10 cellular contexts compared by ENCODE assay signal in genomic region chr4:16199132-16199531, GRCh38. TPM values are rescaled to one million over a fixed set of nuclear protein-coding genes. Genes with fewer than 3 reads are reported as not detected.
DNase-seq lines count a peak whose midpoint lies in the region; FAIRE-seq and TF ChIP-seq lines count a peak whose summit lies in the region.
"Had no signal": no experiment of that assay in that cellular context is flagged by ENCODE, and none has a peak within 500 bp of the region (broad histone marks: within the 10 kb centered on the region; RNA-seq: fewer than 3 reads in every experiment).

No MANE protein-coding gene starts in this region.

- no peak for DNase-seq in AG04450 (ENCODE audit: low read depth, low spot score)
- no peak for DNase-seq in GM18507 (ENCODE audit: extremely low spot score, insufficient read length, low read depth)
- peak; percentile 19 for DNase-seq in RCC 7860 (ENCODE audit: low spot score)
- DNase-seq in fibroblast of villous mesenchyme (ENCODE audit: low read depth), result peak; percentile 46
- DNase-seq in lower leg skin (ENCODE audit: low spot score in 2 of 2), result no peak
- DNase-seq in sigmoid colon, result no peak
- no peak for DNase-seq in activated T-cell treated with anti-CD3 and anti-CD28 coated beads for 4 hours
- no peak for DNase-seq in occipital lobe (lab: John Stamatoyannopoulos, UW)
- DNase-seq: NCI-H187 had no signal

- intact Hi-C loops in lower leg skin (cut with DNase I; ENCODE audit: low total_unique reads) (no loop called here), sigmoid colon (cut with DNase I) (loop anchor here (5.0 kb wide), 1 partner anchor 63 kb away; no protein-coding TSS in a partner anchor)

- H3K9me3 ChIP-seq in AG04450 (ENCODE audit: control insufficient read depth, insufficient read depth, low read length) (no peaks in the 10 kb centered on the region), sigmoid colon (no peaks in the 10 kb centered on the region)

- no peaks in the 10 kb centered on the region for H3K27me3 ChIP-seq in AG04450 (ENCODE audit: control insufficient read depth, insufficient read depth, low read length)
- H3K27me3 ChIP-seq in sigmoid colon, result no peaks in the 10 kb centered on the region

- peak; percentile 54 for TF ChIP-seq CTCF in AG04450 (IDR thresholded peaks at IDR 0.05; ENCODE audit: low read depth, low read length)
- peak; percentile 38 for TF ChIP-seq CTCF in fibroblast of villous mesenchyme (IDR thresholded peaks at IDR 0.05; ENCODE audit: insufficient read depth, low read depth, low read length)
- TF ChIP-seq CTCF in lower leg skin (IDR thresholded peaks at IDR 0.05), result no peak
- TF ChIP-seq CTCF in sigmoid colon (IDR thresholded peaks at IDR 0.05), result no peak

- H3K36me3 ChIP-seq in sigmoid colon, result peaks cover 0 to 11% (median 0%) of the 10 kb centered on the region in 4 donors

- H3K27ac ChIP-seq in AG04450 (ENCODE audit: low read depth, low read length) (no peak overlapping the region), sigmoid colon (no peak overlapping the region)
- H3K27ac ChIP-seq: skin epidermis had no signal

- CTCF ChIA-PET in AG04450 (lab: Charles Lee), result interaction anchor here (0.8 to 2.1 kb wide), 19 partner anchors 9 to 394 kb away, joined by 3 to 7 read pairs (median 4); no protein-coding TSS in a partner anchor

- FAIRE-seq in GM18507 (lab: Jason Lieb, UNC) (peak; percentile 48), RCC 7860 (lab: Jason Lieb, UNC) (peak; percentile 89)

- POLR2A ChIA-PET in AG04450 (lab: Yijun Ruan, JAX), result no interaction called here

- H3K4me1 ChIP-seq in sigmoid colon, result peaks cover 0 to 64% (median 40%) of the 10 kb centered on the region in 4 donors

- H3K4me3 ChIP-seq in AG04450 (ENCODE audit: low read depth, low read length) (no peak overlapping the region), fibroblast of villous mesenchyme (ENCODE audit: low read depth, low read length) (no peak overlapping the region), lower leg skin (ENCODE audit: low read depth, poor library complexity, severe bottlenecking) (no peak overlapping the region), sigmoid colon (no peak overlapping the region)
- H3K4me3 ChIP-seq: skin epidermis had no signal

- TF ChIP-seq POLR2A in lower leg skin (IDR thresholded peaks at IDR 0.05), result no peak
- no peak for TF ChIP-seq POLR2A in sigmoid colon (IDR thresholded peaks at IDR 0.05)

- TF ChIP-seq EP300 in sigmoid colon (IDR thresholded peaks at IDR 0.05), result no peak

RNA-seq across cellular contexts. Expression of gene TAPT1, which starts 27.1 kb away (rescaled TPM):
- polyA plus RNA-seq in AG04450 (2011; rRNA removed) (8.9 and 11.5 TPM in 2 replicates), sigmoid colon (10 to 100 TPM in 1 of 3 donors, 1 to 10 TPM in 2; 6.0 to 20.5 (median 7.9) TPM)
- 11.9 and 12.4 TPM in 2 replicates for polyA minus RNA-seq in AG04450 (2011; rRNA and poly(A)+ RNA removed)
- total RNA-seq in fibroblast of villous mesenchyme (19.0 and 28.5 TPM in 2 replicates), lower leg skin (10 to 100 TPM; 10.5 to 31.0 (median 18.7) TPM), sigmoid colon (10 to 100 TPM; 29.4 to 43.8 (median 37.1) TPM), occipital lobe (62.7 TPM)

Comparison
In these comparisons a context has a peak if more than half of its experiments do, and no peak if none do; other contexts are left out.
1. DNase-seq: peak in RCC 7860 (single experiment) and fibroblast of villous mesenchyme (single experiment); none in AG04450 (single experiment), GM18507 (single experiment), lower leg skin (0 of 2), sigmoid colon (single experiment), activated T-cell treated with anti-CD3 and anti-CD28 coated beads for 4 hours (single experiment) and occipital lobe (single experiment).
2. CTCF ChIP-seq: peak in AG04450 (single experiment) and fibroblast of villous mesenchyme (single experiment); none in lower leg skin (0 of 3) and sigmoid colon (0 of 4).